In genomic region chr14:64674829-64675228, GRCh38 we compare ENCODE assay signal across 20 cellular contexts.
"Had no signal": no experiment of that assay in that cellular context is flagged by ENCODE, and none has a peak within 500 bp of the region (broad histone marks: within the 10 kb centered on the region; RNA-seq: fewer than 3 reads in every experiment).

No MANE protein-coding gene starts in this region.

- DNase-seq: activated CD4-positive, alpha-beta T cell treated with anti-CD3 and anti-CD28 coated beads, Interleukin-2, amount 50 U/mL, for 48 hours; activated effector memory CD4-positive, alpha-beta T cell treated with Interleukin-2 at 50 U/mL for 16 hours; activated naive CD4-positive, alpha-beta T cell treated with anti-CD3 and anti-CD28 coated beads for 36 hours; activated naive CD8-positive, alpha-beta T cell treated with anti-CD3 and anti-CD28 coated beads, Interleukin-2, amount 10 ng/mL, durations not matched to agents 7 days and 5 days; activated T-cell treated with anti-CD3 and anti-CD28 coated beads, Interleukin-2, amount 50 U/mL, for 48 hours; amniotic stem cell; gastrocnemius medialis; hippocampal formation; kidney glomerular epithelial cell; left ventricle myocardium inferior; naive thymus-derived CD8-positive, alpha-beta T cell; stimulated activated CD4-positive, alpha-beta T cell treated with anti-CD3 and anti-CD28 coated beads, Interleukin-4, amount 100 ng/mL, for 24 hours; stimulated activated naive CD4-positive, alpha-beta T cell treated with Interleukin-2 at 50 U/mL for 16 hours; T-helper 9 cell; upper lobe of right lung had no signal

- H3K27ac ChIP-seq: colonic mucosa, esophagus muscularis mucosa, left ventricle myocardium inferior, neural progenitor cell, prostate gland, thoracic aorta had no signal

- H3K36me3 Mint-ChIP-seq: naive thymus-derived CD8-positive, alpha-beta T cell; neural progenitor cell had no signal

- H3K4me3 Mint-ChIP-seq: activated naive CD4-positive, alpha-beta T cell treated with anti-CD3 and anti-CD28 coated beads for 36 hours; naive thymus-derived CD8-positive, alpha-beta T cell; neural progenitor cell had no signal

- H3K27ac Mint-ChIP-seq: activated naive CD4-positive, alpha-beta T cell treated with anti-CD3 and anti-CD28 coated beads for 36 hours; activated naive CD8-positive, alpha-beta T cell treated with anti-CD3 and anti-CD28 coated beads, Interleukin-2, amount 10 ng/mL, durations not matched to agents 7 days and 5 days; neural progenitor cell had no signal

- ATAC-seq: gastrocnemius medialis; naive thymus-derived CD8-positive, alpha-beta T cell had no signal

- H3K9me3 Mint-ChIP-seq: activated naive CD4-positive, alpha-beta T cell treated with anti-CD3 and anti-CD28 coated beads for 36 hours; neural progenitor cell had no signal
